In the genomic region with DNA sequence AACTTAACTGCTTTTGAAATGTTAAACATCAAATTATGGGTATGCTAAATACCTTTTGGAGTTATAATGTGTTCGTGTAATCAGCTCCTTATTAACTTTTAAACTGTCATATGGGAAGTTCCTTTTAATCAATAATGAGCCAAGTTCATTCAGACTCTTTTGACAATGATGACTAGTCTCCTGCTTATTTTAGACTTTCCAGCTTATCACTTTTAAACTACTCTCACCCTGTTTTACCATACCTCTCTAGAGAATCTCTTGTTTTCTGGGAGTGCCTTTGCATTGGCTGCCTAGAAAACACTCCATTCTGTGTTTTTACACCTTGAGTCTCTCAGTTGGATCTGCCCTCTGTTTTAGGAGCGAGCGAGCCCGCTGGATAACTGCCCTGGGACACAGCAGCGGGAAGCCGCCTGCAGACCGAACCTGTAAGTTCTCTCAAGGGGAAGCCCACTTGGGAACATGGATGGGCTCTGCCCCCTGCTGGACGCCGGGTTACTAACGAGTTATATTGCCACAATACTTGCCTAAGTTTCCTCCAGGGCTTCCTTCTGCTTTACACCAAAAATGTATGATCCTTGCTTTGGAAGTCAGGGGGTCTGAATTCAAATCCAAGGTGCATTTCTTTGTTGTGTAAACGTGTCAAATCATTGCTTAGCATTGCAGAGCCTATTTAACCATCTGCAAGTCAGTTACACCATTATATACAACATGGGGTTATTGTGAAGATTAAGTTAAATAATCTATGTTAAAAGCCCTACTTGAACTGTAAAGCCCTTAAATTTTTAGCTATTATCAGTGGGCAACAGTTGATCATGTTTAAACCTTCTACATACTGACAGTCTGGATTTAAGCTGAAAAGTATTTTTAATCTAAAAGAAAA, we compare ENCODE assay signal across 8 cellular contexts.
DNase-seq lines count a peak whose midpoint lies in the region; ATAC-seq and TF ChIP-seq lines count a peak whose summit lies in the region.

No MANE protein-coding gene starts in this region.

- H3K4me3 ChIP-seq in KMS-11 (IDR thresholded peaks at IDR 0.05; ENCODE audit: insufficient read depth, low read depth, low read length) (no peak overlapping the region), fibroblast of lung (replicated peaks in 1 of 4; ENCODE audit: control extremely low read depth in 1 of 4, insufficient read depth in 1 of 4, low read depth in 3 of 4, low read length in 4 of 4) (peak overlapping the region in 1 of 4 experiments; percentile 33)

- no peaks in the 10 kb centered on the region for H3K9me3 ChIP-seq in fibroblast of lung (ENCODE audit: control insufficient read depth, insufficient read depth, low read depth, low read length)

- peak; percentile 99 for ATAC-seq in GM21786 (IDR thresholded peaks at IDR 0.05; ENCODE audit: unreplicated experiment)
- peak; percentile 84 for ATAC-seq in stimulated activated naive CD8-positive, alpha-beta T cell treated with anti-CD3 and anti-CD28 coated beads, Interleukin-15, Interleukin-2, amounts not matched to agents 100 U/mL and 50 U/mL, for 24 hours

- H4K20me1 ChIP-seq in KMS-11 (ENCODE audit: insufficient read depth) (no peaks in the 10 kb centered on the region), fibroblast of lung (ENCODE audit: control insufficient read depth, extremely low read depth, insufficient read depth, low read length) (no peaks in the 10 kb centered on the region)

- H2AFZ ChIP-seq in KMS-11 (ENCODE audit: low read depth) (no peak overlapping the region), fibroblast of lung (ENCODE audit: low read length) (no peak overlapping the region)

- DNase-seq in Daoy (ENCODE audit: low read depth): peak; percentile 82
- DNase-seq in OCI-M2 (lab: John Stamatoyannopoulos, UW; ENCODE audit: unreplicated experiment): peak; percentile 10
- DNase-seq in activated T-cell treated with anti-CD3 and anti-CD28 coated beads, Interleukin-2, amount 50 U/mL, for 24 hours: peak; percentile 76
- peak; percentile 78 to 90 for DNase-seq in fibroblast of lung (ENCODE audit: low read depth in 2 of 2)
- peak; percentile 91 for DNase-seq in nephron progenitor cell
- peak; percentile 80 for DNase-seq in stimulated activated naive CD8-positive, alpha-beta T cell treated with anti-CD3 and anti-CD28 coated beads, Interleukin-15, Interleukin-2, amounts not matched to agents 100 U/mL and 50 U/mL, for 24 hours

- H3K4me2 ChIP-seq in KMS-11 (no peak overlapping the region), fibroblast of lung (ENCODE audit: extremely low read depth, insufficient read depth, low read length) (peak overlapping the region; percentile 73)

- no peak overlapping the region for H3K4me3 Mint-ChIP-seq in activated T-cell treated with anti-CD3 and anti-CD28 coated beads, Interleukin-2, amount 50 U/mL, for 24 hours
- H3K4me3 Mint-ChIP-seq in nephron progenitor cell: no peak overlapping the region

- peaks cover 2% of the 10 kb centered on the region for H3K4me1 Mint-ChIP-seq in activated T-cell treated with anti-CD3 and anti-CD28 coated beads, Interleukin-2, amount 50 U/mL, for 24 hours (ENCODE audit: low read depth)
- peaks cover 35% of the 10 kb centered on the region for H3K4me1 Mint-ChIP-seq in nephron progenitor cell

- H3K9me3 Mint-ChIP-seq in activated T-cell treated with anti-CD3 and anti-CD28 coated beads, Interleukin-2, amount 50 U/mL, for 24 hours: no peaks in the 10 kb centered on the region
- no peaks in the 10 kb centered on the region for H3K9me3 Mint-ChIP-seq in nephron progenitor cell

- no peaks in the 10 kb centered on the region for H3K36me3 ChIP-seq in KMS-11 (ENCODE audit: insufficient read depth)
- H3K36me3 ChIP-seq in fibroblast of lung (ENCODE audit: control insufficient read depth, insufficient read depth, low read length): no peaks in the 10 kb centered on the region

- H3K79me2 ChIP-seq in KMS-11 (ENCODE audit: insufficient read depth, low read depth) (no peaks in the 10 kb centered on the region), fibroblast of lung (ENCODE audit: control insufficient read depth, insufficient read depth, low read length) (no peaks in the 10 kb centered on the region)

- H3K36me3 Mint-ChIP-seq in activated T-cell treated with anti-CD3 and anti-CD28 coated beads, Interleukin-2, amount 50 U/mL, for 24 hours (ENCODE audit: low read depth): peaks cover 82% of the 10 kb centered on the region
- peaks cover 48% of the 10 kb centered on the region for H3K36me3 Mint-ChIP-seq in nephron progenitor cell (ENCODE audit: low read depth)

- H3K4me1 ChIP-seq in KMS-11 (ENCODE audit: low read depth, poor library complexity, severe bottlenecking) (peaks cover 5% of the 10 kb centered on the region), fibroblast of lung (ENCODE audit: control insufficient read depth, extremely low read depth, insufficient read depth, low read length) (no peaks in the 10 kb centered on the region)

- H3K9ac ChIP-seq in KMS-11: no peak overlapping the region
- H3K9ac ChIP-seq in fibroblast of lung (ENCODE audit: insufficient read depth, low read length): no peak overlapping the region

- H3K27me3 ChIP-seq in KMS-11 (ENCODE audit: insufficient read depth, low read depth) (no peaks in the 10 kb centered on the region), fibroblast of lung (ENCODE audit: control insufficient read depth, insufficient read depth, low read length) (no peaks in the 10 kb centered on the region)

- peak overlapping the region; percentile 52 for H3K27ac Mint-ChIP-seq in activated T-cell treated with anti-CD3 and anti-CD28 coated beads, Interleukin-2, amount 50 U/mL, for 24 hours
- no peak overlapping the region for H3K27ac Mint-ChIP-seq in nephron progenitor cell

- H3K27ac ChIP-seq in KMS-11: no peak overlapping the region
- H3K27ac ChIP-seq in fibroblast of lung (ENCODE audit: insufficient read depth, low read length): no peak overlapping the region

- TF ChIP-seq CTCF in KMS-11 (conservative IDR thresholded peaks at IDR 0.05; ENCODE audit: low read depth, low read length) (peak; percentile 94), fibroblast of lung (conservative IDR thresholded peaks at IDR 0.05 in 1 of 2, IDR thresholded peaks at IDR 0.05 in 1 of 2; ENCODE audit: low read depth in 1 of 2, low read length in 2 of 2) (peak; percentile 95 to 98), nephron progenitor cell (IDR thresholded peaks at IDR 0.05) (peak; percentile 92)

- no peaks in the 10 kb centered on the region for H3K27me3 Mint-ChIP-seq in activated T-cell treated with anti-CD3 and anti-CD28 coated beads, Interleukin-2, amount 50 U/mL, for 24 hours
- no peaks in the 10 kb centered on the region for H3K27me3 Mint-ChIP-seq in nephron progenitor cell (ENCODE audit: low read depth, poor library complexity)

Comparison
In these comparisons a context has a peak if more than half of its experiments do, and no peak if none do; other contexts are left out.
1. DNase-seq: peak in every context shown above with its lines; median percentile 91 in nephron progenitor cell; 84 in fibroblast of lung; 82 in Daoy; 80 in stimulated activated naive CD8-positive, alpha-beta T cell treated with anti-CD3 and anti-CD28 coated beads, Interleukin-15, Interleukin-2, amounts not matched to agents 100 U/mL and 50 U/mL, for 24 hours; 76 in activated T-cell treated with anti-CD3 and anti-CD28 coated beads, Interleukin-2, amount 50 U/mL, for 24 hours; 10 in OCI-M2.